20 cellular contexts compared by ENCODE assay signal in the genomic region with DNA sequence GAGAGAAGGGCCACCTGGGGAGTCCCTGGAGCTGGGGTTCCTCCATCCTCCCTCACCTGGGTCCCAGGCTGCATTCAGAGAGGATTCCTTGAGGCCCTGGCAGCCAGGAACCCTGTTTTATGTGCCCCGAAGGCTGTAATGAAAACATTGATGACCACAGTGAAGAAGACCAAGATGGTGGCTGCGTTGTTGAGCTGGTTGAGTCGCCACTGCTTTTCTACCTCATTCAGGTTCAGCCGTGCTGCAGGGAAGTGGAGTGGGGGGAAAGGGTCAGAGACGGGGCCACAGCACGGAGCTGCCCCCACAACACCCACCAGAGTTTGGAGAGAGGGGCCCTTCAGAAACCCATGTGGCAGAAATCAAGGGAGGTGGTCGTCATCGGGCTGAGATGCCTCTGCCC.
DNase-seq lines count a peak whose midpoint lies in the region; ATAC-seq, FAIRE-seq and TF ChIP-seq lines count a peak whose summit lies in the region.
"Had no signal": no experiment of that assay in that cellular context is flagged by ENCODE, and none has a peak within 500 bp of the region (broad histone marks: within the 10 kb centered on the region; RNA-seq: fewer than 3 reads in every experiment).

No MANE protein-coding gene starts in this region.

- H3K9me3 Mint-ChIP-seq in activated naive CD8-positive, alpha-beta T cell treated with anti-CD3 and anti-CD28 coated beads, Interleukin-2, amount 10 ng/mL, durations not matched to agents 7 days and 5 days, result no peaks in the 10 kb centered on the region
- no peaks in the 10 kb centered on the region for H3K9me3 Mint-ChIP-seq in activated naive CD8-positive, alpha-beta T cell treated with anti-CD3 and anti-CD28 coated beads for 36 hours
- H3K9me3 Mint-ChIP-seq in stimulated activated effector memory CD8-positive, alpha-beta T cell treated with anti-CD3 and anti-CD28 coated beads, Interleukin-12 subunit alpha, Interleukin-12 subunit beta, amount 100 ng/mL, for 72 hours, result no peaks in the 10 kb centered on the region

- peaks cover 8% of the 10 kb centered on the region for H3K36me3 Mint-ChIP-seq in activated naive CD8-positive, alpha-beta T cell treated with anti-CD3 and anti-CD28 coated beads, Interleukin-2, amount 10 ng/mL, durations not matched to agents 7 days and 5 days
- H3K36me3 Mint-ChIP-seq in activated naive CD8-positive, alpha-beta T cell treated with anti-CD3 and anti-CD28 coated beads for 36 hours, result no peaks in the 10 kb centered on the region
- H3K36me3 Mint-ChIP-seq in stimulated activated effector memory CD8-positive, alpha-beta T cell treated with anti-CD3 and anti-CD28 coated beads, Interleukin-12 subunit alpha, Interleukin-12 subunit beta, amount 100 ng/mL, for 72 hours, result no peaks in the 10 kb centered on the region

- no peak overlapping the region for H2BK20ac ChIP-seq in H1 (ENCODE audit: low read length)

- no peak overlapping the region for H3K14ac ChIP-seq in H1 (ENCODE audit: insufficient read length)

- DNase-seq in activated naive CD8-positive, alpha-beta T cell treated with anti-CD3 and anti-CD28 coated beads, Interleukin-2, amount 10 ng/mL, durations not matched to agents 7 days and 5 days, result no peak
- no peak for DNase-seq in activated naive CD8-positive, alpha-beta T cell treated with anti-CD3 and anti-CD28 coated beads for 36 hours
- DNase-seq in DND-41 (no peak), H1 (ENCODE audit: low read depth in 1 of 2, low spot score in 2 of 2) (no peak)
- no peak for DNase-seq in stimulated activated effector memory CD8-positive, alpha-beta T cell treated with anti-CD3 and anti-CD28 coated beads, Interleukin-12 subunit alpha, Interleukin-12 subunit beta, amount 100 ng/mL, for 72 hours (ENCODE audit: low spot score in 2 of 2)
- DNase-seq in stimulated activated CD8-positive, alpha-beta memory T cell treated with anti-CD3 and anti-CD28 coated beads, Interleukin-4, amount 100 ng/mL, for 48 hours, result no peak
- DNase-seq: ACHN, COR-L47, DMS153, IMR-90, NCI-H1417, NCI-H2029 treated with DMSO at 0.1 percent for 48 hours, NCI-H510A, NCI-H82, Peyer's patch, SHP77 treated with DMSO at 0.1 percent for 48 hours had no signal

- no peak overlapping the region for H4K5ac ChIP-seq in H1 (ENCODE audit: insufficient read length, low read depth, low read length)

- peak overlapping the region; percentile 62; the same call in 1 of the 2 replicates for H3K27ac ChIP-seq in DND-41 (ENCODE audit: low read length)
- H3K27ac ChIP-seq in H1 (ENCODE audit: low read depth, low read length), result no peak overlapping the region
- H3K27ac ChIP-seq: Peyer's patch had no signal

- H3K27me3 Mint-ChIP-seq in activated naive CD8-positive, alpha-beta T cell treated with anti-CD3 and anti-CD28 coated beads, Interleukin-2, amount 10 ng/mL, durations not matched to agents 7 days and 5 days, result no peaks in the 10 kb centered on the region
- no peaks in the 10 kb centered on the region for H3K27me3 Mint-ChIP-seq in activated naive CD8-positive, alpha-beta T cell treated with anti-CD3 and anti-CD28 coated beads for 36 hours

- peaks cover 3% of the 10 kb centered on the region; the same call in 1 of the 2 replicates for H3K23me2 ChIP-seq in H1 (ENCODE audit: low read depth, low read length)

- H3K4me1 ChIP-seq in DND-41 (ENCODE audit: insufficient read depth, low read length) (peaks cover 43% of the 10 kb centered on the region), H1 (replicated peaks in 1 of 4; ENCODE audit: control insufficient read depth in 3 of 4, insufficient read depth in 4 of 4, low read length in 3 of 4) (no peaks in the 10 kb centered on the region)

- no peak overlapping the region for H3K4me2 ChIP-seq in DND-41 (ENCODE audit: insufficient read depth, low read length)
- no peak overlapping the region for H3K4me2 ChIP-seq in H1 (ENCODE audit: insufficient read depth in 1 of 2, low read depth in 2 of 2, low read length in 2 of 2)

- no peak for TF ChIP-seq EP300 in H1 (IDR thresholded peaks at IDR 0.05; ENCODE audit: borderline replicate concordance in 1 of 2, low read depth in 2 of 2, low read length in 2 of 2)

- H3K18ac ChIP-seq in H1 (ENCODE audit: extremely low read depth, low read length), result no peak overlapping the region

- no peak overlapping the region for H2AFZ ChIP-seq in DND-41 (ENCODE audit: low read depth, low read length)
- no peak overlapping the region for H2AFZ ChIP-seq in H1 (ENCODE audit: low read length)

- peaks cover 60% of the 10 kb centered on the region for H3K4me1 Mint-ChIP-seq in activated naive CD8-positive, alpha-beta T cell treated with anti-CD3 and anti-CD28 coated beads, Interleukin-2, amount 10 ng/mL, durations not matched to agents 7 days and 5 days
- peaks cover 53% of the 10 kb centered on the region for H3K4me1 Mint-ChIP-seq in activated naive CD8-positive, alpha-beta T cell treated with anti-CD3 and anti-CD28 coated beads for 36 hours
- peaks cover 66% of the 10 kb centered on the region for H3K4me1 Mint-ChIP-seq in stimulated activated effector memory CD8-positive, alpha-beta T cell treated with anti-CD3 and anti-CD28 coated beads, Interleukin-12 subunit alpha, Interleukin-12 subunit beta, amount 100 ng/mL, for 72 hours

- no peak overlapping the region for H3K23ac ChIP-seq in H1 (ENCODE audit: insufficient read length)

- WGBS in H1 (ENCODE audit: extremely low coverage in 1 of 2, insufficient coverage in 1 of 2, insufficient read length in 1 of 2, insufficient replicate concordance in 2 of 2, low coverage in 1 of 2, low lambda C conversion rate in 2 of 2, missing lambda C conversion rate in 1 of 2), 2 experiments, result 90% methylated on average over 8 of the region's 8 CpGs; no CpG with 5 or more reads in 1 of the 2 experiments

- no peaks in the 10 kb centered on the region for H3K79me2 ChIP-seq in DND-41 (ENCODE audit: insufficient read depth, low read length)
- no peaks in the 10 kb centered on the region for H3K79me2 ChIP-seq in H1 (ENCODE audit: control insufficient read depth in 1 of 2, insufficient read depth in 2 of 2, low read length in 2 of 2)

- no peak overlapping the region for H4K91ac ChIP-seq in H1 (replicated peaks; ENCODE audit: insufficient read length, low read length)

- no peak overlapping the region for H3K4me3 ChIP-seq in DND-41 (ENCODE audit: low read depth in 1 of 2, low read length in 2 of 2)
- no peak overlapping the region for H3K4me3 ChIP-seq in H1 (ENCODE audit: extremely low read depth in 1 of 4, insufficient read depth in 2 of 4, low read depth in 3 of 4, low read length in 4 of 4)
- H3K4me3 ChIP-seq: GM12878, Peyer's patch had no signal

- peak overlapping the region; percentile 50 for H3K27ac Mint-ChIP-seq in activated naive CD8-positive, alpha-beta T cell treated with anti-CD3 and anti-CD28 coated beads, Interleukin-2, amount 10 ng/mL, durations not matched to agents 7 days and 5 days
- H3K27ac Mint-ChIP-seq in activated naive CD8-positive, alpha-beta T cell treated with anti-CD3 and anti-CD28 coated beads for 36 hours, result no peak overlapping the region
- H3K27ac Mint-ChIP-seq in stimulated activated effector memory CD8-positive, alpha-beta T cell treated with anti-CD3 and anti-CD28 coated beads, Interleukin-12 subunit alpha, Interleukin-12 subunit beta, amount 100 ng/mL, for 72 hours, result peak overlapping the region; percentile 77
- H3K27ac Mint-ChIP-seq: B cell had no signal

- FAIRE-seq in H1 (lab: Jason Lieb, UNC), result no peak
- FAIRE-seq: GM12878, GM18507 had no signal

- H3K36me3 ChIP-seq in DND-41 (ENCODE audit: insufficient read depth, low read length), result no peaks in the 10 kb centered on the region
- no peaks in the 10 kb centered on the region for H3K36me3 ChIP-seq in H1 (ENCODE audit: control insufficient read depth in 2 of 4, insufficient read depth in 4 of 4, low read length in 3 of 4)
- H3K36me3 ChIP-seq: Peyer's patch had no signal

- H2BK5ac ChIP-seq in H1 (ENCODE audit: low read depth, low read length), result no peak overlapping the region

- H2BK12ac ChIP-seq in H1 (ENCODE audit: low read depth, low read length), result no peak overlapping the region

- TF ChIP-seq POLR2A in H1 (IDR thresholded peaks at IDR 0.05; ENCODE audit: control extremely low read depth in 1 of 2, low read depth in 2 of 2, low read length in 2 of 2), result no peak

- POLR2A ChIA-PET in activated naive CD8-positive, alpha-beta T cell treated with anti-CD3 and anti-CD28 coated beads, Interleukin-2, amount 10 ng/mL, durations not matched to agents 7 days and 5 days (lab: Charles Lee), result interaction anchor here (0.7 kb wide), 1 partner anchor 187 kb away, joined by 3 read pairs; no protein-coding TSS in a partner anchor
- POLR2A ChIA-PET in H1 (lab: Charles Lee; ENCODE audit: partially characterized antibody), result interaction anchor here (2.4 kb wide), 1 partner anchor 9 kb away, joined by 6 read pairs; no protein-coding TSS in a partner anchor

- CTCF ChIA-PET in H1 (lab: Charles Lee; ENCODE audit: partially characterized antibody), result interaction anchor here (0.6 to 4.4 kb wide), 9 partner anchors 11 to 341 kb away, joined by 3 to 23 read pairs (median 5); no protein-coding TSS in a partner anchor

- no peak overlapping the region for H3K56ac ChIP-seq in H1 (replicated peaks; ENCODE audit: insufficient read length, low read depth, low read length)

- TF ChIP-seq CTCF in DND-41 (IDR thresholded peaks at IDR 0.05; ENCODE audit: borderline replicate concordance, extremely low read depth, low read length, poor library complexity, severe bottlenecking), result no peak
- no peak for TF ChIP-seq CTCF in H1 (IDR thresholded peaks at IDR 0.05; ENCODE audit: control extremely low read depth in 1 of 3, insufficient read depth in 1 of 3, low read depth in 1 of 3, low read length in 3 of 3)

- no peak for ATAC-seq in activated naive CD8-positive, alpha-beta T cell treated with anti-CD3 and anti-CD28 coated beads, Interleukin-2, amount 10 ng/mL, durations not matched to agents 7 days and 5 days (ENCODE audit: low read depth)
- ATAC-seq in DND-41 (ENCODE audit: insufficient read depth, low read depth) (no peak), HG02678 (IDR thresholded peaks at IDR 0.05; ENCODE audit: unreplicated experiment) (no peak)
- ATAC-seq in stimulated activated effector memory CD8-positive, alpha-beta T cell treated with anti-CD3 and anti-CD28 coated beads, Interleukin-12 subunit alpha, Interleukin-12 subunit beta, amount 100 ng/mL, for 72 hours, result no peak
- ATAC-seq: GM12878 had no signal

- H3K4ac ChIP-seq in H1 (replicated peaks; ENCODE audit: insufficient read length, low read depth, low read length), result no peak overlapping the region

- H4K8ac ChIP-seq in H1 (ENCODE audit: extremely low read depth, insufficient read depth, low read length), result peak overlapping the region; percentile 43

- H3K9ac ChIP-seq in DND-41 (ENCODE audit: low read depth, low read length) (no peak overlapping the region), H1 (replicated peaks in 1 of 4; ENCODE audit: extremely low read depth in 1 of 4, low read depth in 3 of 4, low read length in 3 of 4) (no peak overlapping the region)

- H4K20me1 ChIP-seq in DND-41 (ENCODE audit: insufficient read depth, low read length) (no peaks in the 10 kb centered on the region), H1 (replicated peaks in 1 of 2; ENCODE audit: control insufficient read depth in 1 of 2, insufficient read depth in 2 of 2, low read length in 2 of 2) (no peaks in the 10 kb centered on the region)

- TF ChIP-seq RAD21 in H1 (IDR thresholded peaks at IDR 0.05 in 1 of 2, conservative IDR thresholded peaks at IDR 0.05 in 1 of 2; ENCODE audit: low read depth in 2 of 2, low read length in 2 of 2), result no peak

- no peaks in the 10 kb centered on the region for H3K27me3 ChIP-seq in DND-41 (ENCODE audit: insufficient read depth, low read length, poor library complexity)
- peaks cover 0 to 4% (median 3%) of the 10 kb centered on the region in 4 experiments; a peak in 2 of 7 replicates for H3K27me3 ChIP-seq in H1 (replicated peaks in 1 of 4; ENCODE audit: control insufficient read depth in 3 of 4, extremely low read depth in 1 of 4, insufficient read depth in 3 of 4, low read length in 3 of 4)
- H3K27me3 ChIP-seq: Peyer's patch had no signal

- H2BK15ac ChIP-seq in H1 (ENCODE audit: low read length), result no peak overlapping the region

- no peaks in the 10 kb centered on the region for H3K79me1 ChIP-seq in H1 (ENCODE audit: low read depth, low read length)

- H2AK5ac ChIP-seq in H1 (ENCODE audit: low read depth, low read length), result no peak overlapping the region

- H3K4me3 Mint-ChIP-seq in activated naive CD8-positive, alpha-beta T cell treated with anti-CD3 and anti-CD28 coated beads, Interleukin-2, amount 10 ng/mL, durations not matched to agents 7 days and 5 days, result peak overlapping the region; percentile 86
- no peak overlapping the region for H3K4me3 Mint-ChIP-seq in activated naive CD8-positive, alpha-beta T cell treated with anti-CD3 and anti-CD28 coated beads for 36 hours
- no peak overlapping the region for H3K4me3 Mint-ChIP-seq in stimulated activated effector memory CD8-positive, alpha-beta T cell treated with anti-CD3 and anti-CD28 coated beads, Interleukin-12 subunit alpha, Interleukin-12 subunit beta, amount 100 ng/mL, for 72 hours
- H3K4me3 Mint-ChIP-seq: B cell had no signal

- no peak overlapping the region for H2BK120ac ChIP-seq in H1 (replicated peaks; ENCODE audit: low read depth, low read length)

- H3K9me3 ChIP-seq in DND-41 (ENCODE audit: insufficient read depth, low read length, severe bottlenecking), result no peaks in the 10 kb centered on the region
- no peaks in the 10 kb centered on the region for H3K9me3 ChIP-seq in H1 (ENCODE audit: insufficient read depth in 2 of 2, low read depth in 1 of 2, low read length in 1 of 2)
- H3K9me3 ChIP-seq: Peyer's patch had no signal
